9 cellular contexts compared by ENCODE assay signal in genomic region chr10:77898323-77899079, GRCh38. TPM values are rescaled to one million over a fixed set of nuclear protein-coding genes. Genes with fewer than 3 reads are reported as not detected.
DNase-seq lines count a peak whose midpoint lies in the region; ATAC-seq, FAIRE-seq and TF ChIP-seq lines count a peak whose summit lies in the region.
"Had no signal": no experiment of that assay in that cellular context is flagged by ENCODE, and none has a peak within 500 bp of the region (broad histone marks: within the 10 kb centered on the region; RNA-seq: fewer than 3 reads in every experiment).

No MANE protein-coding gene starts in this region.

- POLR2A ChIA-PET in HEK293 (lab: Yijun Ruan, JAX): no interaction called here

- H3K36me3 ChIP-seq in HEK293 (ENCODE audit: control insufficient read depth in 2 of 2, insufficient read depth in 1 of 2, low read length in 2 of 2) (no peaks in the 10 kb centered on the region), small intestine (ENCODE audit: control insufficient read depth in 2 of 2, insufficient read depth in 2 of 2, low read length in 2 of 2) (no peaks in the 10 kb centered on the region)

- H3K9me3 ChIP-seq in HEK293 (ENCODE audit: control insufficient read depth, insufficient read depth, low read depth, low read length): no peaks in the 10 kb centered on the region
- H3K9me3 ChIP-seq in small intestine (ENCODE audit: control insufficient read depth, low read depth): no peaks in the 10 kb centered on the region

- FAIRE-seq in small intestine (lab: Jason Lieb, UNC): no peak

- ATAC-seq in GM18907 (IDR thresholded peaks at IDR 0.05; ENCODE audit: unreplicated experiment): no peak

- CTCF ChIA-PET in HEK293 (lab: Yijun Ruan, JAX): interaction anchor here (0.9 kb wide), 1 partner anchor 9 kb away, joined by 3 read pairs; no protein-coding TSS in a partner anchor

- H3K4me3 ChIP-seq in HEK293 (ENCODE audit: low read depth, low read length) (no peak overlapping the region), fibroblast of mammary gland (ENCODE audit: control insufficient read depth, low read depth, low read length) (no peak overlapping the region), small intestine (ENCODE audit: low read depth in 1 of 2, low read length in 2 of 2) (no peak overlapping the region)

- H3K27ac ChIP-seq in HEK293 (ENCODE audit: extremely low read depth, low read depth, low read length) (no peak overlapping the region; the same call in 1 of the 2 replicates), small intestine (ENCODE audit: low read depth in 1 of 2, low read length in 1 of 2) (peak overlapping the region; percentile 35 to 91)

- H3K27me3 ChIP-seq in small intestine (ENCODE audit: control insufficient read depth in 2 of 2, insufficient read depth in 2 of 2, low read length in 2 of 2): no peaks in the 10 kb centered on the region

- TF ChIP-seq CTCF in HEK293 (tag by site-specific recombination; IDR thresholded peaks at IDR 0.05) (no peak), fibroblast of mammary gland (conservative IDR thresholded peaks at IDR 0.05; ENCODE audit: control insufficient read depth, insufficient read depth, low read depth, low read length) (no peak)

- 22 to 48% (median 38%) methylated on average over 19 of the region's 19 CpGs for WGBS in small intestine, 3 donors

- DNase-seq in NCI-H82 (lab: John Stamatoyannopoulos, UW) (peak; percentile 77), fibroblast of mammary gland (ENCODE audit: low read depth) (peak; percentile 15), small intestine (peak; percentile 63), OCI-M2 (lab: John Stamatoyannopoulos, UW; ENCODE audit: unreplicated experiment) (no peak), ecto neural progenitor cell (ENCODE audit: low spot score) (no peak), EL (no peak)
- DNase-seq: erythroblast had no signal

- H3K4me1 ChIP-seq in HEK293 (ENCODE audit: control insufficient read depth, insufficient read depth, low read length) (peaks cover 5% of the 10 kb centered on the region), small intestine (ENCODE audit: control insufficient read depth in 2 of 2, insufficient read depth in 1 of 2, low read depth in 1 of 2, low read length in 1 of 2) (peaks cover 10 to 13% of the 10 kb centered on the region in 2 donors)

TF ChIP-seq in HEK293, 187 proteins besides CTCF, POLR2A, EP300 and RAD21 (continues in another document):
- TF ChIP-seq ZIC2 (tag by site-specific recombination; IDR thresholded peaks at IDR 0.05): peak; percentile 90
- peak; percentile 75 for TF ChIP-seq ZBTB17 (tag by site-specific recombination; IDR thresholded peaks at IDR 0.05)
- peak; percentile 70 for TF ChIP-seq ZNF629 (tag by site-specific recombination; IDR thresholded peaks at IDR 0.05)
- TF ChIP-seq SCRT2 (tag by site-specific recombination; IDR thresholded peaks at IDR 0.05): no peak
- TF ChIP-seq ZNF48 (tag by site-specific recombination; IDR thresholded peaks at IDR 0.05): no peak
- no peak for TF ChIP-seq ZNF704 (tag by site-specific recombination; IDR thresholded peaks at IDR 0.05)
- no peak for TF ChIP-seq ZBTB11 (tag by site-specific recombination; conservative IDR thresholded peaks at IDR 0.05; ENCODE audit: low read depth)
- TF ChIP-seq ZNF549 (tag by site-specific recombination; IDR thresholded peaks at IDR 0.05): no peak
- TF ChIP-seq ZFP3 (tag by site-specific recombination; IDR thresholded peaks at IDR 0.05; ENCODE audit: low read depth): no peak
- TF ChIP-seq ZSCAN16 (tag by site-specific recombination; IDR thresholded peaks at IDR 0.05): no peak
- TF ChIP-seq ZNF580 (tag by site-specific recombination; IDR thresholded peaks at IDR 0.05): no peak
- TF ChIP-seq ZNF660 (tag by site-specific recombination; IDR thresholded peaks at IDR 0.05): 0 out of 2 replicates have a peak, but pooled peaks have one; percentile 59
- TF ChIP-seq ZNF24 (tag by site-specific recombination; IDR thresholded peaks at IDR 0.05): 0 out of 2 replicates have a peak, but pooled peaks have one; percentile 24
- peak; percentile 70 for TF ChIP-seq ZNF335 (tag by site-specific recombination; conservative IDR thresholded peaks at IDR 0.05)
- no peak for TF ChIP-seq ZNF248 (tag by site-specific recombination; IDR thresholded peaks at IDR 0.05)
- peak; percentile 70 for TF ChIP-seq ZFHX2 (tag by site-specific recombination; conservative IDR thresholded peaks at IDR 0.05)
- TF ChIP-seq ZNF133 (tag by site-specific recombination; IDR thresholded peaks at IDR 0.05): no peak
- no peak for TF ChIP-seq ZNF157 (tag by site-specific recombination; IDR thresholded peaks at IDR 0.05)
- no peak for TF ChIP-seq REST (tag by site-specific recombination; IDR thresholded peaks at IDR 0.05)
- TF ChIP-seq ZNF701 (tag by site-specific recombination; IDR thresholded peaks at IDR 0.05): no peak
- no peak for TF ChIP-seq ZNF18 (tag by site-specific recombination; IDR thresholded peaks at IDR 0.05)

RNA-seq across cellular contexts. Expression of gene DLG5, which starts 28.1 kb away (rescaled TPM):
- 10 to 100 TPM in 1 of 3 donors, 1 to 10 TPM in 2; 7.8 to 13.9 (median 8.9) TPM for polyA plus RNA-seq in small intestine

Comparison
In these comparisons a context has a peak if more than half of its experiments do, and no peak if none do; other contexts are left out.
1. DNase-seq: peak in NCI-H82 (single experiment), fibroblast of mammary gland (single experiment) and small intestine (single experiment); none in OCI-M2 (single experiment), ecto neural progenitor cell (single experiment) and EL (single experiment).